13 cellular contexts compared by ENCODE assay signal in genomic region chr3:141795311-141795710, GRCh38. TPM values are rescaled to one million over a fixed set of nuclear protein-coding genes. Genes with fewer than 3 reads are reported as not detected.
DNase-seq lines count a peak whose midpoint lies in the region; ATAC-seq and TF ChIP-seq lines count a peak whose summit lies in the region.
"Had no signal": no experiment of that assay in that cellular context is flagged by ENCODE, and none has a peak within 500 bp of the region (broad histone marks: within the 10 kb centered on the region; RNA-seq: fewer than 3 reads in every experiment).

No MANE protein-coding gene starts in this region.

- H3K9me3 Mint-ChIP-seq in activated T-helper 2 cell treated with anti-CD3 and anti-CD28 coated beads, Interferon-gamma antibody, Interleukin-2, Interleukin-4, amounts not matched to agents 10 μg/mL and 5 μg/mL and 100 μg/mL, durations not matched to agents 14 hours and 24 hours and 36 hours: peaks cover 1% of the 10 kb centered on the region
- H3K9me3 Mint-ChIP-seq in natural killer cell treated with Interleukin-12 subunit alpha and Interleukin-12 subunit beta and Interleukin-15 and Interleukin-18, amount 100 ng/mL, for 72 hours: no peaks in the 10 kb centered on the region
- H3K9me3 Mint-ChIP-seq in endodermal cell: peaks cover 3% of the 10 kb centered on the region
- H3K9me3 Mint-ChIP-seq: memory B cell had no signal

- H3K4me3 Mint-ChIP-seq in activated T-helper 2 cell treated with anti-CD3 and anti-CD28 coated beads, Interferon-gamma antibody, Interleukin-2, Interleukin-4, amounts not matched to agents 10 μg/mL and 5 μg/mL and 100 μg/mL, durations not matched to agents 14 hours and 24 hours and 36 hours (ENCODE audit: low read depth): no peak overlapping the region
- peak overlapping the region; percentile 87 for H3K4me3 Mint-ChIP-seq in natural killer cell treated with Interleukin-12 subunit alpha and Interleukin-12 subunit beta and Interleukin-15 and Interleukin-18, amount 100 ng/mL, for 72 hours
- no peak overlapping the region for H3K4me3 Mint-ChIP-seq in endodermal cell
- H3K4me3 Mint-ChIP-seq: memory B cell had no signal

- H3K9me3 ChIP-seq in heart left ventricle (no peaks in the 10 kb centered on the region), endodermal cell (ENCODE audit: control insufficient read depth, low read length) (no peaks in the 10 kb centered on the region)
- H3K9me3 ChIP-seq: uterus had no signal

- H3K9ac ChIP-seq in endodermal cell (ENCODE audit: extremely low read depth, low read length, poor library complexity, severe bottlenecking): no peak overlapping the region

- WGBS in heart left ventricle, 4 donors: 88 to 92% (median 90%) methylated on average over 4 of the region's 4 CpGs
- 88 to 100% methylated on average over 2 to 4 of the region's 4 CpGs for WGBS in endodermal cell (ENCODE audit: insufficient coverage in 1 of 2, insufficient read length in 1 of 2), 2 experiments

- H3K4me3 ChIP-seq in heart left ventricle (no peak overlapping the region), endodermal cell (ENCODE audit: low read length) (no peak overlapping the region)
- H3K4me3 ChIP-seq: uterus had no signal

- H3K36me3 ChIP-seq in heart left ventricle: no peaks in the 10 kb centered on the region
- no peaks in the 10 kb centered on the region for H3K36me3 ChIP-seq in endodermal cell (ENCODE audit: control insufficient read depth, insufficient read depth, low read length)
- H3K36me3 ChIP-seq: uterus had no signal

- no peak for TF ChIP-seq POLR2A in heart left ventricle (IDR thresholded peaks at IDR 0.05)

- H3K27ac Mint-ChIP-seq in activated T-helper 2 cell treated with anti-CD3 and anti-CD28 coated beads, Interferon-gamma antibody, Interleukin-2, Interleukin-4, amounts not matched to agents 10 μg/mL and 5 μg/mL and 100 μg/mL, durations not matched to agents 14 hours and 24 hours and 36 hours: peak overlapping the region; percentile 99
- peak overlapping the region; percentile 88 to 96 for H3K27ac Mint-ChIP-seq in natural killer cell treated with Interleukin-12 subunit alpha and Interleukin-12 subunit beta and Interleukin-15 and Interleukin-18, amount 100 ng/mL, for 72 hours
- no peak overlapping the region for H3K27ac Mint-ChIP-seq in endodermal cell

- peak; percentile 16 for DNase-seq in stimulated activated naive CD4-positive, alpha-beta T cell treated with Interleukin-2 at 50 U/mL for 16 hours (lab: John Stamatoyannopoulos, UW)
- no peak for DNase-seq in stimulated activated naive CD4-positive, alpha-beta T cell (lab: John Stamatoyannopoulos, UW)
- no peak for DNase-seq in activated T-helper 2 cell treated with anti-CD3 and anti-CD28 coated beads, Interferon-gamma antibody, Interleukin-2, Interleukin-4, amounts not matched to agents 10 μg/mL and 5 μg/mL and 100 μg/mL, durations not matched to agents 14 hours and 24 hours and 36 hours (ENCODE audit: low spot score)
- DNase-seq in natural killer cell treated with Interleukin-12 subunit alpha and Interleukin-12 subunit beta and Interleukin-15 and Interleukin-18, amount 100 ng/mL, for 72 hours (ENCODE audit: low spot score): no peak
- no peak for DNase-seq in heart left ventricle
- no peak for DNase-seq in endodermal cell
- DNase-seq: NCI-H1436, NCI-H69 had no signal

- ATAC-seq in natural killer cell treated with Interleukin-12 subunit alpha and Interleukin-12 subunit beta and Interleukin-15 and Interleukin-18, amount 100 ng/mL, for 72 hours: no peak
- ATAC-seq in GM19023 (IDR thresholded peaks at IDR 0.05; ENCODE audit: unreplicated experiment) (no peak), SK-N-SH treated with all-trans-retinoic acid at 6 μM for 48 hours (no peak), heart left ventricle (no peak)

- H3K36me3 Mint-ChIP-seq in activated T-helper 2 cell treated with anti-CD3 and anti-CD28 coated beads, Interferon-gamma antibody, Interleukin-2, Interleukin-4, amounts not matched to agents 10 μg/mL and 5 μg/mL and 100 μg/mL, durations not matched to agents 14 hours and 24 hours and 36 hours (ENCODE audit: low read depth): no peaks in the 10 kb centered on the region
- no peaks in the 10 kb centered on the region for H3K36me3 Mint-ChIP-seq in natural killer cell treated with Interleukin-12 subunit alpha and Interleukin-12 subunit beta and Interleukin-15 and Interleukin-18, amount 100 ng/mL, for 72 hours
- no peaks in the 10 kb centered on the region for H3K36me3 Mint-ChIP-seq in endodermal cell (ENCODE audit: low read depth)
- H3K36me3 Mint-ChIP-seq: memory B cell had no signal

- H3K4me1 ChIP-seq in heart left ventricle (peaks cover 0 to 37% (median 22%) of the 10 kb centered on the region in 12 donors), endodermal cell (ENCODE audit: control insufficient read depth, insufficient read depth, low read length) (peaks cover 19% of the 10 kb centered on the region)

- H3K4me1 Mint-ChIP-seq in activated T-helper 2 cell treated with anti-CD3 and anti-CD28 coated beads, Interferon-gamma antibody, Interleukin-2, Interleukin-4, amounts not matched to agents 10 μg/mL and 5 μg/mL and 100 μg/mL, durations not matched to agents 14 hours and 24 hours and 36 hours (ENCODE audit: low read depth): peaks cover 44% of the 10 kb centered on the region
- peaks cover 49 to 52% of the 10 kb centered on the region in 2 donors for H3K4me1 Mint-ChIP-seq in natural killer cell treated with Interleukin-12 subunit alpha and Interleukin-12 subunit beta and Interleukin-15 and Interleukin-18, amount 100 ng/mL, for 72 hours (ENCODE audit: low read depth in 2 of 2)
- H3K4me1 Mint-ChIP-seq in endodermal cell: peaks cover 30% of the 10 kb centered on the region

- peak overlapping the region in 1 of 12 donors; percentile 38 for H3K27ac ChIP-seq in heart left ventricle
- H3K27ac ChIP-seq in endodermal cell (ENCODE audit: low read depth, low read length): no peak overlapping the region
- H3K27ac ChIP-seq: uterus had no signal

- intact Hi-C loops in activated T-helper 2 cell treated with anti-CD3 and anti-CD28 coated beads, Interferon-gamma antibody, Interleukin-2, Interleukin-4, amounts not matched to agents 10 μg/mL and 5 μg/mL and 100 μg/mL, durations not matched to agents 14 hours and 24 hours and 36 hours (cut with micrococcal nuclease): loop anchor here (5.0 kb wide), 1 partner anchor 652 kb away; the partner anchor contains the start of gene XRN1
- intact Hi-C loops in heart left ventricle (cut with DNase I): loop anchor here in 4 of 10 donors (5.0 to 10.0 kb wide), 3 partner anchors 58 to 82 kb away; partner anchors contain the start of genes ATP1B3 (in 2 of the 4) and RNF7 (in 1 of the 4)

- H3K27me3 Mint-ChIP-seq in activated T-helper 2 cell treated with anti-CD3 and anti-CD28 coated beads, Interferon-gamma antibody, Interleukin-2, Interleukin-4, amounts not matched to agents 10 μg/mL and 5 μg/mL and 100 μg/mL, durations not matched to agents 14 hours and 24 hours and 36 hours (ENCODE audit: low read depth): no peaks in the 10 kb centered on the region
- H3K27me3 Mint-ChIP-seq in natural killer cell treated with Interleukin-12 subunit alpha and Interleukin-12 subunit beta and Interleukin-15 and Interleukin-18, amount 100 ng/mL, for 72 hours: no peaks in the 10 kb centered on the region
- no peaks in the 10 kb centered on the region for H3K27me3 Mint-ChIP-seq in endodermal cell (ENCODE audit: insufficient read depth)
- H3K27me3 Mint-ChIP-seq: memory B cell had no signal

- H3K27me3 ChIP-seq in heart left ventricle (no peaks in the 10 kb centered on the region), endodermal cell (ENCODE audit: control insufficient read depth, insufficient read depth, low read length, poor library complexity, severe bottlenecking) (no peaks in the 10 kb centered on the region)
- H3K27me3 ChIP-seq: uterus had no signal

- TF ChIP-seq CTCF in heart left ventricle (IDR thresholded peaks at IDR 0.05): no peak
- no peak for TF ChIP-seq CTCF in endodermal cell (conservative IDR thresholded peaks at IDR 0.05)

TF ChIP-seq in SK-N-SH treated with all-trans-retinoic acid at 6 μM for 48 hours, 23 proteins besides CTCF, POLR2A, EP300 and RAD21:
- TF ChIP-seq ZNF8 (CRISPR knock-in tag; IDR thresholded peaks at IDR 0.05) (no peak), ISL1 (CRISPR knock-in tag; IDR thresholded peaks at IDR 0.05) (no peak)

RNA-seq across cellular contexts. Expression of gene GRK7, which starts 32.1 kb away (rescaled TPM):
- not detected in 2 replicates for total RNA-seq in activated T-helper 2 cell treated with anti-CD3 and anti-CD28 coated beads, Interferon-gamma antibody, Interleukin-2, Interleukin-4, amounts not matched to agents 10 μg/mL and 5 μg/mL and 100 μg/mL, durations not matched to agents 14 hours and 24 hours and 36 hours
- under 1 TPM in 1 of 2 donors, not detected in 1; 0.12 TPM for total RNA-seq in natural killer cell treated with Interleukin-12 subunit alpha and Interleukin-12 subunit beta and Interleukin-15 and Interleukin-18, amount 100 ng/mL, for 72 hours
- total RNA-seq in heart left ventricle (under 1 TPM in 1 of 9 donors, not detected in 8; 0.13 TPM), endodermal cell (not detected)
- polyA plus RNA-seq in heart left ventricle: under 1 TPM in 1 of 2 donors, not detected in 1; 0.06 TPM
- not detected for polyA plus RNA-seq in endodermal cell (2013, experiment 1 of 2)
- polyA plus RNA-seq in endodermal cell (2013, experiment 2 of 2): not detected
- total RNA-seq: pulmonary artery endothelial cell had no signal

RNA-seq across cellular contexts. Expression of gene RNF7, which starts 57.2 kb away (rescaled TPM):
- total RNA-seq in activated T-helper 2 cell treated with anti-CD3 and anti-CD28 coated beads, Interferon-gamma antibody, Interleukin-2, Interleukin-4, amounts not matched to agents 10 μg/mL and 5 μg/mL and 100 μg/mL, durations not matched to agents 14 hours and 24 hours and 36 hours: 70.8 and 74.8 TPM in 2 replicates
- total RNA-seq in natural killer cell treated with Interleukin-12 subunit alpha and Interleukin-12 subunit beta and Interleukin-15 and Interleukin-18, amount 100 ng/mL, for 72 hours: 10 to 100 TPM; 66.3 to 82.8 TPM
- total RNA-seq in heart left ventricle (10 to 100 TPM; 73.0 to 95.3 (median 79.4) TPM), endodermal cell (100 to 1,000 TPM; 106 to 111 TPM)
- polyA plus RNA-seq in heart left ventricle: 100 to 1,000 TPM in 1 of 2 donors, 10 to 100 TPM in 1; 91.3 to 197 TPM
- 118 TPM for polyA plus RNA-seq in endodermal cell (2013, experiment 1 of 2)
- 105 TPM for polyA plus RNA-seq in endodermal cell (2013, experiment 2 of 2)
